Comparison of ENCODE assay signal across 27 cellular contexts in the genomic region with DNA sequence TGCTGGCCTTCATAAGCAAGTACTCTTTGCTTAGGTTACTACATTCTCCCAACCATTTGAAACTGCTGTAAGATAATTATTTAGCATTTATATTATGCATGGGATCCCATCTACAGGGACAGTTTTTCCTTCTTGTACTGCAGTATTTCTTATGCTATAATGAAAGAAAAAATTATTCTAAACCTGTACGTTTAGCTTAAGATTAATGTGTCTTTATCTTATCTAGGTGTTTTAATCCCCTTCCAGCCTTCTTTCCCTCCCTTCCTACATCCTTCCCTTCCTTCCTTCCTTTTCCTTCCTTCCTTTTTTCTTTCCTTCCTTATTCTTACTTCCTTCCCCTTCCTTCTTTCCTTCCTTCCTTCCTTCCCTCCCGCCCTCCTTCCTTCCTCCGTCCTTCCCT.
"Had no signal": no experiment of that assay in that cellular context is flagged by ENCODE, and none has a peak within 500 bp of the region (broad histone marks: within the 10 kb centered on the region; RNA-seq: fewer than 3 reads in every experiment).

No MANE protein-coding gene starts in this region.

- FAIRE-seq: urothelium cell line had no signal

- H3K27ac ChIP-seq: stomach, suprapubic skin, testis, thoracic aorta, thyroid gland, tibial artery, tibial nerve, transverse colon, upper lobe of left lung, upper lobe of right lung, uterus, vagina had no signal

- H3K9me3 ChIP-seq: stomach, suprapubic skin, testis, thoracic aorta, thyroid gland, tibial artery, tibial nerve, upper lobe of left lung, upper lobe of right lung, uterus, vagina had no signal

- H3K4me3 ChIP-seq: stomach, suprapubic skin, testis, thoracic aorta, thyroid gland, tibial artery, tibial nerve, transverse colon, upper lobe of left lung, upper lobe of right lung, uterus, vagina had no signal

- DNase-seq: stimulated activated CD4-positive, alpha-beta T cell treated with anti-CD3 and anti-CD28 coated beads, Interleukin-2, amount 100 ng/mL, for 48 hours; stimulated activated CD4-positive, alpha-beta T cell treated with anti-CD3 and anti-CD28 coated beads, Interleukin-4, amount 100 ng/mL, for 1 hour; stimulated activated CD4-positive, alpha-beta T cell treated with anti-CD3 and anti-CD28 coated beads, Interleukin-4, amount 100 ng/mL, for 24 hours; stimulated activated CD4-positive, alpha-beta T cell treated with anti-CD3 and anti-CD28 coated beads, Interleukin-4, amount 100 ng/mL, for 4 hours; stimulated activated CD8-positive, alpha-beta memory T cell treated with anti-CD3 and anti-CD28 coated beads, Interleukin-4, amount 100 ng/mL, for 48 hours; stimulated activated naive B cell treated with anti-CD40 and anti-IgM and Interleukin-4, amounts not matched to agents 10 μg/mL and 1 μg/mL and 100 μg/mL, for 72 hours; stimulated activated naive CD4-positive, alpha-beta T cell; stimulated activated naive CD4-positive, alpha-beta T cell treated with Interleukin-2 at 50 U/mL for 16 hours; stimulated activated naive CD8-positive, alpha-beta T cell treated with anti-CD3 and anti-CD28 coated beads, Interleukin-15, amount 100 ng/mL, for 72 hours; stimulated activated naive CD8-positive, alpha-beta T cell treated with anti-CD3 and anti-CD28 coated beads, Interleukin-15, Interleukin-2, amounts not matched to agents 100 U/mL and 50 U/mL, for 24 hours; stomach; substantia nigra; testis; thyroid gland; tibial artery; transverse colon; trophoblast cell; upper lobe of left lung; upper lobe of right lung; uterus had no signal

- H3K36me3 ChIP-seq: stomach, suprapubic skin, thoracic aorta, thyroid gland, tibial artery, tibial nerve, transverse colon, upper lobe of left lung, upper lobe of right lung, uterus, vagina had no signal

- H3K27me3 ChIP-seq: stomach, suprapubic skin, testis, thyroid gland, tibial artery, tibial nerve, transverse colon, upper lobe of left lung, upper lobe of right lung, uterus, vagina had no signal

- ATAC-seq: stimulated activated effector memory CD8-positive, alpha-beta T cell treated with anti-CD3 and anti-CD28 coated beads, Interleukin-12 subunit alpha, Interleukin-12 subunit beta, amount 100 ng/mL, for 72 hours; stimulated activated memory B cell treated with anti-CD40 and anti-IgM and Interleukin-4, amounts not matched to agents 10 μg/mL and 1 μg/mL and 100 μg/mL, for 72 hours; stimulated activated naive B cell treated with anti-CD40 and anti-IgM and Interleukin-4, amounts not matched to agents 10 μg/mL and 1 μg/mL and 100 μg/mL, for 72 hours; stimulated activated naive CD8-positive, alpha-beta T cell treated with anti-CD3 and anti-CD28 coated beads, Interleukin-15, amount 100 ng/mL, for 72 hours; stimulated activated naive CD8-positive, alpha-beta T cell treated with anti-CD3 and anti-CD28 coated beads, Interleukin-15, Interleukin-2, amounts not matched to agents 100 U/mL and 50 U/mL, for 24 hours; upper lobe of right lung had no signal

- H3K4me1 ChIP-seq: stomach, suprapubic skin, testis, thyroid gland, tibial artery, tibial nerve, transverse colon, upper lobe of left lung, upper lobe of right lung, uterus, vagina had no signal
